23 cellular contexts compared by ENCODE assay signal in genomic region chr11:28491431-28491830, GRCh38.
"Had no signal": no experiment of that assay in that cellular context is flagged by ENCODE, and none has a peak within 500 bp of the region (broad histone marks: within the 10 kb centered on the region; RNA-seq: fewer than 3 reads in every experiment).

No MANE protein-coding gene starts in this region.

- H3K27me3 ChIP-seq: ascending aorta, left lung, neural progenitor cell, right atrium auricular region, spleen, uterus had no signal

- H3K9me3 ChIP-seq: ascending aorta, left lung, lower lobe of right lung, right atrium auricular region, spleen, uterus had no signal

- FAIRE-seq: frontal cortex, islet of Langerhans had no signal

- H3K4me2 ChIP-seq: neural progenitor cell had no signal

- H3K4me1 ChIP-seq: ascending aorta, left lung, lower lobe of right lung, neural progenitor cell, right atrium auricular region, spleen, uterus had no signal

- H2AFZ ChIP-seq: neural progenitor cell had no signal

- H3K4me3 ChIP-seq: ascending aorta, left lung, lower lobe of right lung, neural progenitor cell, right atrium auricular region, spleen, uterus had no signal

- H3K36me3 ChIP-seq: ascending aorta, left lung, lower lobe of right lung, neural progenitor cell, right atrium auricular region, spleen, uterus had no signal

- ATAC-seq: activated CD4-positive, alpha-beta T cell treated with anti-CD3 and anti-CD28 coated beads for 36 hours; activated CD8-positive, alpha-beta memory T cell treated with anti-CD3 and anti-CD28 coated beads, Interleukin-2, amount 10 ng/mL, durations not matched to agents 7 days and 5 days; activated CD8-positive, alpha-beta T cell treated with anti-CD3 and anti-CD28 coated beads, Interleukin-2, amount 10 ng/mL, durations not matched to agents 7 days and 5 days; left lung; lower lobe of right lung; natural killer cell; stimulated activated naive CD8-positive, alpha-beta T cell treated with anti-CD3 and anti-CD28 coated beads, Interleukin-15, Interleukin-2, amounts not matched to agents 100 U/mL and 50 U/mL, for 24 hours had no signal

- DNase-seq: activated CD4-positive, alpha-beta T cell treated with anti-CD3 and anti-CD28 coated beads for 36 hours; activated CD4-positive, CD25-positive, alpha-beta regulatory T cell; activated CD8-positive, alpha-beta memory T cell treated with anti-CD3 and anti-CD28 coated beads, Interleukin-2, amount 10 ng/mL, durations not matched to agents 7 days and 5 days; activated CD8-positive, alpha-beta T cell treated with anti-CD3 and anti-CD28 coated beads, Interleukin-2, amount 10 ng/mL, durations not matched to agents 7 days and 5 days; activated effector memory CD4-positive, alpha-beta T cell treated with Interleukin-2 at 50 U/mL for 16 hours; activated naive CD4-positive, alpha-beta T cell treated with Interleukin-2 at 50 U/mL for 16 hours; cortex of kidney; left lung; lower lobe of right lung; mesendoderm; natural killer cell; occipital lobe; spleen; stimulated activated CD4-positive, alpha-beta T cell treated with anti-CD3 and anti-CD28 coated beads, Interleukin-2, amount 100 ng/mL, for 48 hours; stimulated activated naive CD8-positive, alpha-beta T cell treated with anti-CD3 and anti-CD28 coated beads, Interleukin-15, Interleukin-2, amounts not matched to agents 100 U/mL and 50 U/mL, for 24 hours; T-helper 1 cell; uterus had no signal

- H3K27ac ChIP-seq: ascending aorta, epithelial cell of prostate, left lung, lower lobe of right lung, neural progenitor cell, right atrium auricular region, spleen, uterus had no signal

- H3K9ac ChIP-seq: neural progenitor cell had no signal
